Comparison of ENCODE assay signal across 21 cellular contexts in genomic region chr3:13670292-13670691, GRCh38.
"Had no signal": no experiment of that assay in that cellular context is flagged by ENCODE, and none has a peak within 500 bp of the region (broad histone marks: within the 10 kb centered on the region; RNA-seq: fewer than 3 reads in every experiment).

No MANE protein-coding gene starts in this region.

- DNase-seq: cortex of kidney; dorsolateral prefrontal cortex; effector CD8-positive, alpha-beta T cell; foreskin melanocyte; heart right ventricle; hypothalamus; immature natural killer cell; left cardiac atrium; left ventricle myocardium inferior; mesenchymal stem cell; midbrain; nucleus accumbens; ovary; right cardiac atrium; stimulated activated CD4-positive, alpha-beta T cell treated with anti-CD3 and anti-CD28 coated beads, Interleukin-2, amount 100 ng/mL, for 48 hours; transverse colon had no signal

- H2AFZ ChIP-seq: neural progenitor cell had no signal

- H3K4me2 ChIP-seq: neural progenitor cell, smooth muscle cell had no signal

- H3K9me3 ChIP-seq: heart right ventricle, ovary, thoracic aorta, transverse colon had no signal

- H3K36me3 ChIP-seq: heart right ventricle, left ventricle myocardium inferior, neural progenitor cell, ovary, thoracic aorta, transverse colon had no signal

- ATAC-seq: heart right ventricle; left cardiac atrium; right cardiac atrium; stimulated activated effector memory CD8-positive, alpha-beta T cell treated with anti-CD3 and anti-CD28 coated beads, Interleukin-12 subunit alpha, Interleukin-12 subunit beta, amount 100 ng/mL, for 72 hours had no signal

- H3K4me3 ChIP-seq: dorsolateral prefrontal cortex, heart right ventricle, left ventricle myocardium inferior, lung, neural progenitor cell, ovary, smooth muscle cell, thoracic aorta, transverse colon had no signal

- H3K4me1 ChIP-seq: heart right ventricle, left ventricle myocardium inferior, neural progenitor cell, transverse colon had no signal

- H3K27me3 ChIP-seq: neural progenitor cell, ovary had no signal

- H3K27ac ChIP-seq: dorsolateral prefrontal cortex, heart right ventricle, left ventricle myocardium inferior, neural progenitor cell, ovary, thoracic aorta, transverse colon had no signal

- H3K9ac ChIP-seq: neural progenitor cell had no signal
